1 cellular context compared by ENCODE assay signal in genomic region chr14:32209471-32209870, GRCh38.
A peak's percentile ranks its signal among the peaks of the same experiment; 100 is the strongest.
TF ChIP-seq lines count a peak whose summit lies in the region.

No MANE protein-coding gene starts in this region.

TF ChIP-seq in HEK293, 187 proteins besides CTCF, POLR2A, EP300 and RAD21 (continued from another document):
- TF ChIP-seq, protein P1, sequence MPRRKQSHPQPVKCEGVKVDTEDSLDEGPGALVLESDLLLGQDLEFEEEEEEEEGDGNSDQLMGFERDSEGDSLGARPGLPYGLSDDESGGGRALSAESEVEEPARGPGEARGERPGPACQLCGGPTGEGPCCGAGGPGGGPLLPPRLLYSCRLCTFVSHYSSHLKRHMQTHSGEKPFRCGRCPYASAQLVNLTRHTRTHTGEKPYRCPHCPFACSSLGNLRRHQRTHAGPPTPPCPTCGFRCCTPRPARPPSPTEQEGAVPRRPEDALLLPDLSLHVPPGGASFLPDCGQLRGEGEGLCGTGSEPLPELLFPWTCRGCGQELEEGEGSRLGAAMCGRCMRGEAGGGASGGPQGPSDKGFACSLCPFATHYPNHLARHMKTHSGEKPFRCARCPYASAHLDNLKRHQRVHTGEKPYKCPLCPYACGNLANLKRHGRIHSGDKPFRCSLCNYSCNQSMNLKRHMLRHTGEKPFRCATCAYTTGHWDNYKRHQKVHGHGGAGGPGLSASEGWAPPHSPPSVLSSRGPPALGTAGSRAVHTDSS (tag by site-specific recombination; IDR thresholded peaks at IDR 0.05), result no peak
- TF ChIP-seq ZNF558 (tag by site-specific recombination; IDR thresholded peaks at IDR 0.05), result peak; percentile 98
